Comparison of ENCODE assay signal across 9 cellular contexts in genomic region chr12:54526800-54527630, GRCh38. TPM values are rescaled to one million over a fixed set of nuclear protein-coding genes. Genes with fewer than 3 reads are reported as not detected.
DNase-seq lines count a peak whose midpoint lies in the region; ATAC-seq and TF ChIP-seq lines count a peak whose summit lies in the region.
"Had no signal": no experiment of that assay in that cellular context is flagged by ENCODE, and none has a peak within 500 bp of the region (broad histone marks: within the 10 kb centered on the region; RNA-seq: fewer than 3 reads in every experiment).

No MANE protein-coding gene starts in this region.

- no peak for TF ChIP-seq EP300 in gastroesophageal sphincter (IDR thresholded peaks at IDR 0.05)

- no peak overlapping the region for H3K4me3 ChIP-seq in gastroesophageal sphincter
- H3K4me3 ChIP-seq: BLaER1 treated with 17β-estradiol and CSF1 and Interleukin-3, amounts not matched to agents 10 nM and 100 nM had no signal

- peak; percentile 35 to 69 (median 65) for TF ChIP-seq CTCF in gastroesophageal sphincter (IDR thresholded peaks at IDR 0.05)

- ATAC-seq in gastroesophageal sphincter (peak; percentile 28), HG02610 (IDR thresholded peaks at IDR 0.05; ENCODE audit: unreplicated experiment) (no peak)

- no peak for TF ChIP-seq POLR2A in gastroesophageal sphincter (IDR thresholded peaks at IDR 0.05)

- DNase-seq in NCI-H1417 (lab: John Stamatoyannopoulos, UW) (peak in 2 of 3 experiments; percentile 29 to 67), NCI-H1417 treated with DMSO at 0.1 percent for 48 hours (lab: John Stamatoyannopoulos, UW) (no peak), MV-4-11 (lab: John Stamatoyannopoulos, UW) (peak; percentile 64), retina (peak; percentile 68), posterior vena cava (ENCODE audit: low spot score) (no peak)
- DNase-seq in activated CD8-positive, alpha-beta memory T cell treated with anti-CD3 and anti-CD28 coated beads, Interleukin-2, amount 50 U/mL, for 48 hours, result peak; percentile 77

- H3K27ac ChIP-seq in gastroesophageal sphincter, result no peak overlapping the region

- H3K36me3 ChIP-seq in gastroesophageal sphincter, result no peaks in the 10 kb centered on the region

- 28 to 41% methylated on average over 7 to 8 of the region's 9 CpGs for whole genome bisulfite sequencing in gastroesophageal sphincter (ENCODE audit: low coverage in 1 of 2), 2 donors

- H3K4me1 ChIP-seq in gastroesophageal sphincter, result peaks cover 0 to 4% (median 0%) of the 10 kb centered on the region in 3 donors

- intact Hi-C loops in posterior vena cava (cut with DNase I), result no loop called here

- H3K9me3 ChIP-seq in gastroesophageal sphincter, result no peaks in the 10 kb centered on the region
- H3K9me3 ChIP-seq: BLaER1 treated with 17β-estradiol and CSF1 and Interleukin-3, amounts not matched to agents 10 nM and 100 nM had no signal

- no peaks in the 10 kb centered on the region for H3K27me3 ChIP-seq in gastroesophageal sphincter
- H3K27me3 ChIP-seq: BLaER1 treated with 17β-estradiol and CSF1 and Interleukin-3, amounts not matched to agents 10 nM and 100 nM had no signal

RNA-seq across cellular contexts. Expression of gene PDE1B, which starts 22.4 kb away (rescaled TPM):
- 10 to 100 TPM in 2 of 4 donors, 1 to 10 TPM in 2; 6.3 to 25.4 (median 11.7) TPM for total RNA-seq in gastroesophageal sphincter
- 10 to 100 TPM in 1 of 2 donors, 1 to 10 TPM in 1; 9.6 to 25.1 TPM for total RNA-seq in posterior vena cava

RNA-seq across cellular contexts. Expression of gene NCKAP1L, which starts 29.5 kb away (rescaled TPM):
- total RNA-seq in gastroesophageal sphincter, result 10 to 100 TPM in 3 of 4 donors, 1 to 10 TPM in 1; 5.9 to 19.9 (median 13.8) TPM
- total RNA-seq in posterior vena cava, result 10 to 100 TPM; 41.4 to 46.4 TPM

RNA-seq across cellular contexts. Expression of gene GTSF1, which starts 53.6 kb away (rescaled TPM):
- total RNA-seq in gastroesophageal sphincter (1 to 10 TPM in 1 of 4 donors, not detected in 3; 1.0 TPM), posterior vena cava (under 1 TPM in 1 of 2 donors, not detected in 1; 0.69 TPM)

Comparison
In these comparisons a context has a peak if more than half of its experiments do, and no peak if none do; other contexts are left out.
1. DNase-seq: peak in NCI-H1417 (2 of 3), MV-4-11 (single experiment), activated CD8-positive, alpha-beta memory T cell treated with anti-CD3 and anti-CD28 coated beads, Interleukin-2, amount 50 U/mL, for 48 hours (single experiment) and retina (single experiment); none in NCI-H1417 treated with DMSO at 0.1 percent for 48 hours (single experiment) and posterior vena cava (single experiment).